12 cellular contexts compared by ENCODE assay signal in the genomic region with DNA sequence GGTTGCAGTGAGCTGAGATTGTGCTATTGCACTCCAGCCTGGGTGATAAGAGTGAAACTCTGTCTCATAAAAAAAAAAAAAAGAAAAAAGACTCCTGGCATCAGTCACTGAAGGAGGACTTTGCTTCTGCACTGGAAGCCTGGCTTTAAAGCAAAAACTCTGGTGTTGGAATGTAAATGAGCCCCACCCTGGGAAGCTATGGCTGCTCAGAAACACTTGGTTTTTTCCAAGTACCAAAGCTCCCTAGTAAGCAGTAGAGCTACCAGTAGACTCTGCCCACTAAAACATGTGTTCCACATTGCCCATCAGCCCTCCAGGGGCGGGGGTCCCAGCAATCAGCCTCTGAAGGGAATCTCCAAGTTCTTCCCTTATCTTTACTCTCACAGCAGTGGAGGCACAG.
DNase-seq lines count a peak whose midpoint lies in the region; TF ChIP-seq lines count a peak whose summit lies in the region.
"Had no signal": no experiment of that assay in that cellular context is flagged by ENCODE, and none has a peak within 500 bp of the region (broad histone marks: within the 10 kb centered on the region; RNA-seq: fewer than 3 reads in every experiment).

No MANE protein-coding gene starts in this region.

- H3K36me3 ChIP-seq in mammary epithelial cell (ENCODE audit: insufficient read depth, low read length) (no peaks in the 10 kb centered on the region), thyroid gland (no peaks in the 10 kb centered on the region)
- H3K36me3 ChIP-seq: neutrophil had no signal

- H2AFZ ChIP-seq in mammary epithelial cell (ENCODE audit: low read depth, low read length): peak overlapping the region; percentile 64

- no peaks in the 10 kb centered on the region for H3K9me3 ChIP-seq in mammary epithelial cell (replicated peaks; ENCODE audit: insufficient read depth, low read length)
- no peaks in the 10 kb centered on the region for H3K9me3 ChIP-seq in thyroid gland
- H3K9me3 ChIP-seq: neutrophil had no signal

- WGBS in mammary epithelial cell (ENCODE audit: low coverage, missing lambda C conversion rate): 0% methylated on average over 1 of the region's 1 CpG
- WGBS in thyroid gland, 2 donors: 20 to 63% methylated on average over 1 of the region's 1 CpG

- H3K4me3 ChIP-seq in mammary epithelial cell (replicated peaks in 1 of 3; ENCODE audit: insufficient read depth in 1 of 3, low read depth in 2 of 3, low read length in 3 of 3): peak overlapping the region in 2 of 3 experiments; percentile 17 to 21
- H3K4me3 ChIP-seq in thyroid gland (replicated peaks in 1 of 3): no peak overlapping the region

- H4K20me1 ChIP-seq in mammary epithelial cell (ENCODE audit: insufficient read depth, low read length): no peaks in the 10 kb centered on the region

- H3K4me1 Mint-ChIP-seq in HFFc6 (ENCODE audit: low read depth): peaks cover 62% of the 10 kb centered on the region

- H3K9me3 Mint-ChIP-seq in HFFc6: no peaks in the 10 kb centered on the region
- H3K9me3 Mint-ChIP-seq: activated CD4-positive, alpha-beta memory T cell treated with anti-CD3 and anti-CD28 coated beads for 36 hours had no signal

- TF ChIP-seq CTCF in HFFc6 (IDR thresholded peaks at IDR 0.05) (no peak), mammary epithelial cell (conservative IDR thresholded peaks at IDR 0.05 in 1 of 2, IDR thresholded peaks at IDR 0.05 in 1 of 2; ENCODE audit: extremely low read depth in 1 of 2, insufficient read depth in 1 of 2, low read depth in 1 of 2, low read length in 2 of 2) (no peak), thyroid gland (IDR thresholded peaks at IDR 0.05) (no peak)

- peak overlapping the region; percentile 91 for H3K9ac ChIP-seq in mammary epithelial cell (ENCODE audit: insufficient read depth, low read length)

- no peaks in the 10 kb centered on the region for H3K36me3 Mint-ChIP-seq in HFFc6 (ENCODE audit: low read depth)
- H3K36me3 Mint-ChIP-seq: activated CD4-positive, alpha-beta memory T cell treated with anti-CD3 and anti-CD28 coated beads for 36 hours had no signal

- CTCF ChIA-PET in mammary epithelial cell (lab: Charles Lee; ENCODE audit: low non-redundant PET): interaction anchor here (0.6 kb wide), 1 partner anchor 614 kb away, joined by 11 read pairs; no protein-coding TSS in a partner anchor

- peak overlapping the region; percentile 97 for H3K27ac Mint-ChIP-seq in HFFc6
- H3K27ac Mint-ChIP-seq: activated CD4-positive, alpha-beta memory T cell treated with anti-CD3 and anti-CD28 coated beads for 36 hours had no signal

- peak in 1 of 2 donors; percentile 10 for TF ChIP-seq POLR2A in thyroid gland (IDR thresholded peaks at IDR 0.05)

- H3K4me3 Mint-ChIP-seq in HFFc6: peak overlapping the region; percentile 76
- H3K4me3 Mint-ChIP-seq: activated CD4-positive, alpha-beta memory T cell treated with anti-CD3 and anti-CD28 coated beads for 36 hours had no signal

- no TSS peak for BruUV-seq in mammary epithelial cell (replicated peaks; lab: Mats Ljungman, UMichigan)

- intact Hi-C loops in mammary epithelial cell (cut with micrococcal nuclease) (loop anchor here (5.0 kb wide), 3 partner anchors 62 to 143 kb away; no protein-coding TSS in a partner anchor), thyroid gland (cut with DNase I) (no loop called here)

- H3K27ac ChIP-seq in mammary epithelial cell (ENCODE audit: insufficient read depth, low read depth, low read length): peak overlapping the region; percentile 99
- H3K27ac ChIP-seq in thyroid gland: peak overlapping the region; percentile 84 to 96 (median 86)
- H3K27ac ChIP-seq: neutrophil had no signal

- DNase-seq in HFFc6 (peak; percentile 81), mammary epithelial cell (peak; percentile 38), kidney tubule cell (ENCODE audit: low spot score) (peak; percentile 53), thyroid gland (peak; percentile 35 to 47), inferior parietal cortex (ENCODE audit: extremely low spot score) (no peak), NCI-H1092 treated with DMSO at 0.1 percent for 48 hours (lab: John Stamatoyannopoulos, UW) (no peak), NCI-H187 (lab: John Stamatoyannopoulos, UW) (no peak), NCI-H748 (lab: John Stamatoyannopoulos, UW; ENCODE audit: unreplicated experiment) (no peak)
- DNase-seq: activated CD4-positive, alpha-beta memory T cell treated with anti-CD3 and anti-CD28 coated beads for 36 hours; effector CD8-positive, alpha-beta T cell; KBM-7 had no signal

- peaks cover 46% of the 10 kb centered on the region for H3K4me1 ChIP-seq in mammary epithelial cell (ENCODE audit: insufficient read depth, low read length)
- H3K4me1 ChIP-seq in thyroid gland: peaks cover 45 to 54% of the 10 kb centered on the region in 2 donors

- H3K79me2 ChIP-seq in mammary epithelial cell (ENCODE audit: insufficient read depth, low read length): peaks cover 38% of the 10 kb centered on the region

- no peaks in the 10 kb centered on the region; the same call in 1 of the 2 replicates for H3K27me3 Mint-ChIP-seq in HFFc6 (ENCODE audit: insufficient read depth)

- in situ Hi-C loops in mammary epithelial cell (cut with MboI; ENCODE audit: low sequenced_read_pairs in 2 of 2): no loop called here

- peak overlapping the region; percentile 66 for H3K4me2 ChIP-seq in mammary epithelial cell (ENCODE audit: insufficient read depth, low read depth, low read length)

- dilution Hi-C loops in mammary epithelial cell (cut with HindIII; ENCODE audit: low sequenced_read_pairs): no loop called here

- H3K27me3 ChIP-seq in mammary epithelial cell (ENCODE audit: insufficient read depth, low read length): no peaks in the 10 kb centered on the region
- no peaks in the 10 kb centered on the region for H3K27me3 ChIP-seq in thyroid gland

Comparison
In these comparisons a context has a peak if more than half of its experiments do, and no peak if none do; other contexts are left out.
1. DNase-seq: peak in HFFc6 (single experiment), mammary epithelial cell (single experiment), kidney tubule cell (single experiment) and thyroid gland (2 of 2); none in inferior parietal cortex (single experiment), NCI-H1092 treated with DMSO at 0.1 percent for 48 hours (single experiment), NCI-H187 (0 of 2) and NCI-H748 (single experiment).
2. H3K4me3 ChIP-seq: peak in mammary epithelial cell (2 of 3); none in thyroid gland (0 of 3).